1 cellular context compared by ENCODE assay signal in the genomic region with DNA sequence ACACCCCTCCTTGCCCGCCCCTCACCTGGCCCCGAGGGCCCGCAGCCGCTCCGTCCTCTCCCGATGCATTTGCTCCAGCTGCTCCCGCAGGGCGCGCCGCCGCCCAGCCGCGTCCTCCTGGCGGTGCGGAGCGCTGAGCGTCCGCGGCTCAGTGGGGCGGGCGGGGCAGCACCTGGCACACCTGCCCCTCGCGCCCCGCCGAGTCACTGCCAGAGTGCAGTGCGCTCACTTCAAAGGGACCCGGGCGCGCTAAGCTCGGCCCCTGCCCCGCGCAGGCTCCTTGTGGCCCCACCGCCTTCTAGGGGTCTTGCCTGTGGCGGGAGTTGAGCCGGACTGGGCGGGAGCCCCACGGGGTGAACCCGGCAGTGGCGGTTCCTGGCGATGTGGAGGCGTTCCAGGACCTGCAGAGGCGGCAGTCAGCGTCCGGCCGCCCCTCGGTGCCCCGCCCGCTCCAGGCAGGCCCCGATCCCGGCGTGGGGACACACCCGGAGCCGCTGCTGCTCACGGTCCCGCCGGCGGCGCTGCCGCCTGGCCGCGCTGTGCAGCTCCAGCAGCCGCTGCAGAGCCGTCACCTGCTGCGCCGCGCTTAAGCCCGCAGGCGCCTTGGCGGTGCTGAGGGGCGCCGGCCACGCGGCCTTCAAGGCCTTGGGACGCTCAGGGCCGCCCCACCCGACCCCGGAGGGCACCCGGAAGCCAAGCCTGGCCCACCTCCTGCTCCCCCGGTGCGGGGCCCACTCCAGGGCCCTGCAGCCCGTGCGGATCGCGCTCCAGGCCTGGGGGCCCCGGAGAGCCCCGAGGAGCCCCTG.
TF ChIP-seq lines count a peak whose summit lies in the region.

No MANE protein-coding gene starts in this region.

TF ChIP-seq in HepG2, 621 proteins besides CTCF, POLR2A, EP300 and RAD21 (continued from another document and continues in another):
- TF ChIP-seq, protein P1, sequence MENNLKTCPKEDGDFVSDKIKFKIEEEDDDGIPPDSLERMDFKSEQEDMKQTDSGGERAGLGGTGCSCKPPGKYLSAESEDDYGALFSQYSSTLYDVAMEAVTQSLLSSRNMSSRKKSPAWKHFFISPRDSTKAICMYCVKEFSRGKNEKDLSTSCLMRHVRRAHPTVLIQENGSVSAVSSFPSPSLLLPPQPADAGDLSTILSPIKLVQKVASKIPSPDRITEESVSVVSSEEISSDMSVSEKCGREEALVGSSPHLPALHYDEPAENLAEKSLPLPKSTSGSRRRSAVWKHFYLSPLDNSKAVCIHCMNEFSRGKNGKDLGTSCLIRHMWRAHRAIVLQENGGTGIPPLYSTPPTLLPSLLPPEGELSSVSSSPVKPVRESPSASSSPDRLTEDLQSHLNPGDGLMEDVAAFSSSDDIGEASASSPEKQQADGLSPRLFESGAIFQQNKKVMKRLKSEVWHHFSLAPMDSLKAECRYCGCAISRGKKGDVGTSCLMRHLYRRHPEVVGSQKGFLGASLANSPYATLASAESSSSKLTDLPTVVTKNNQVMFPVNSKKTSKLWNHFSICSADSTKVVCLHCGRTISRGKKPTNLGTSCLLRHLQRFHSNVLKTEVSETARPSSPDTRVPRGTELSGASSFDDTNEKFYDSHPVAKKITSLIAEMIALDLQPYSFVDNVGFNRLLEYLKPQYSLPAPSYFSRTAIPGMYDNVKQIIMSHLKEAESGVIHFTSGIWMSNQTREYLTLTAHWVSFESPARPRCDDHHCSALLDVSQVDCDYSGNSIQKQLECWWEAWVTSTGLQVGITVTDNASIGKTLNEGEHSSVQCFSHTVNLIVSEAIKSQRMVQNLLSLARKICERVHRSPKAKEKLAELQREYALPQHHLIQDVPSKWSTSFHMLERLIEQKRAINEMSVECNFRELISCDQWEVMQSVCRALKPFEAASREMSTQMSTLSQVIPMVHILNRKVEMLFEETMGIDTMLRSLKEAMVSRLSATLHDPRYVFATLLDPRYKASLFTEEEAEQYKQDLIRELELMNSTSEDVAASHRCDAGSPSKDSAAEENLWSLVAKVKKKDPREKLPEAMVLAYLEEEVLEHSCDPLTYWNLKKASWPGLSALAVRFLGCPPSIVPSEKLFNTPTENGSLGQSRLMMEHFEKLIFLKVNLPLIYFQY (CRISPR knock-in tag; IDR thresholded peaks at IDR 0.05; ENCODE audit: borderline replicate concordance): no peak
- TF ChIP-seq HDAC1 (CRISPR knock-in tag; IDR thresholded peaks at IDR 0.05) (peak; percentile 4; the same call in 1 of the 2 replicates), ZNF605 (CRISPR knock-in tag; IDR thresholded peaks at IDR 0.05) (no peak), ZBTB21 (CRISPR knock-in tag; IDR thresholded peaks at IDR 0.05) (no peak), KLF11 (CRISPR knock-in tag; IDR thresholded peaks at IDR 0.05) (no peak), NAIF1 (CRISPR knock-in tag; IDR thresholded peaks at IDR 0.05; ENCODE audit: borderline replicate concordance) (no peak), RORA (CRISPR knock-in tag; IDR thresholded peaks at IDR 0.05) (no peak), TBL1XR1 (IDR thresholded peaks at IDR 0.05; ENCODE audit: borderline replicate concordance, low read length, partially characterized antibody) (no peak), ZFP1 (CRISPR knock-in tag; IDR thresholded peaks at IDR 0.05) (no peak), ZNF382 (CRISPR knock-in tag; IDR thresholded peaks at IDR 0.05; ENCODE audit: borderline replicate concordance) (no peak), AGO2 (optimal IDR thresholded peaks at IDR 0.05; ENCODE audit: low read depth, low read length) (peak; percentile 65), RBM39 (IDR thresholded peaks at IDR 0.05; ENCODE audit: low read depth, low read length, poor library complexity, severe bottlenecking) (no peak), TMF1 (CRISPR knock-in tag; IDR thresholded peaks at IDR 0.05; ENCODE audit: low read depth) (no peak), ZNF660 (CRISPR knock-in tag; IDR thresholded peaks at IDR 0.05; ENCODE audit: borderline replicate concordance, low read depth) (no peak), HOXD1 (CRISPR knock-in tag; IDR thresholded peaks at IDR 0.05) (no peak), HMG20A (CRISPR knock-in tag; IDR thresholded peaks at IDR 0.05; ENCODE audit: borderline replicate concordance) (no peak), U2AF1 (optimal IDR thresholded peaks at IDR 0.05; ENCODE audit: low read depth, low read length) (no peak), PRMT3 (CRISPR knock-in tag; IDR thresholded peaks at IDR 0.05; ENCODE audit: borderline replicate concordance, low read depth) (no peak), ZMYM4 (CRISPR knock-in tag; IDR thresholded peaks at IDR 0.05) (peak; percentile 21; the same call in 1 of the 2 replicates), ELF3 (CRISPR knock-in tag; IDR thresholded peaks at IDR 0.05) (no peak), ZMAT3 (CRISPR knock-in tag; conservative IDR thresholded peaks at IDR 0.05) (no peak), ZNF431 (CRISPR knock-in tag; IDR thresholded peaks at IDR 0.05; ENCODE audit: borderline replicate concordance, low read depth) (no peak), GTF3A (CRISPR knock-in tag; conservative IDR thresholded peaks at IDR 0.05) (no peak), STAG1 (CRISPR knock-in tag; IDR thresholded peaks at IDR 0.05) (no peak), ATRX (CRISPR knock-in tag; IDR thresholded peaks at IDR 0.05; ENCODE audit: borderline replicate concordance) (no peak), ZNF44 (CRISPR knock-in tag; IDR thresholded peaks at IDR 0.05) (no peak), EZH2 (conservative IDR thresholded peaks at IDR 0.05; ENCODE audit: low read depth, low read length) (no peak), ZNF317 (CRISPR knock-in tag; IDR thresholded peaks at IDR 0.05) (no peak), TP53 (CRISPR knock-in tag; conservative IDR thresholded peaks at IDR 0.05) (no peak), ZNF34 (CRISPR knock-in tag; IDR thresholded peaks at IDR 0.05; ENCODE audit: borderline replicate concordance) (no peak; the same call in 1 of the 2 replicates), ZNF180 (CRISPR knock-in tag; IDR thresholded peaks at IDR 0.05; ENCODE audit: borderline replicate concordance, low read depth) (no peak)
- TF ChIP-seq, protein P2, sequence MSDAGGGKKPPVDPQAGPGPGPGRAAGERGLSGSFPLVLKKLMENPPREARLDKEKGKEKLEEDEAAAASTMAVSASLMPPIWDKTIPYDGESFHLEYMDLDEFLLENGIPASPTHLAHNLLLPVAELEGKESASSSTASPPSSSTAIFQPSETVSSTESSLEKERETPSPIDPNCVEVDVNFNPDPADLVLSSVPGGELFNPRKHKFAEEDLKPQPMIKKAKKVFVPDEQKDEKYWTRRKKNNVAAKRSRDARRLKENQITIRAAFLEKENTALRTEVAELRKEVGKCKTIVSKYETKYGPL (CRISPR knock-in tag; IDR thresholded peaks at IDR 0.05): no peak
- TF ChIP-seq, protein P3, sequence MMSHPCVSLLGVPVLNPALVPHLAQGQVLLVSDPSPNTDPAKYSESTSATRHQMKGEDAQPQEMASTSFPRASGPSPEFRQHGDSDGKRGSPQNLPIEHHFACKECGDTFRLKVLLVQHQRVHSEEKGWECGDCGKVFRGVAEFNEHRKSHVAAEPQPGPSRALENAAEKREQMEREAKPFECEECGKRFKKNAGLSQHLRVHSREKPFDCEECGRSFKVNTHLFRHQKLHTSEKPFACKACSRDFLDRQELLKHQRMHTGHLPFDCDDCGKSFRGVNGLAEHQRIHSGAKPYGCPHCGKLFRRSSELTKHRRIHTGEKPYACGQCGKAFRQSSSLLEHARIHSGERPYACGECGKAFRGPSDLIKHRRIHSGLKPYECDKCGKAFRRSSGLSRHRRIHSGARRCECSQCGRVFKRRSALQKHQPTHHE (CRISPR knock-in tag; IDR thresholded peaks at IDR 0.05; ENCODE audit: borderline replicate concordance): no peak
- TF ChIP-seq, protein P4, sequence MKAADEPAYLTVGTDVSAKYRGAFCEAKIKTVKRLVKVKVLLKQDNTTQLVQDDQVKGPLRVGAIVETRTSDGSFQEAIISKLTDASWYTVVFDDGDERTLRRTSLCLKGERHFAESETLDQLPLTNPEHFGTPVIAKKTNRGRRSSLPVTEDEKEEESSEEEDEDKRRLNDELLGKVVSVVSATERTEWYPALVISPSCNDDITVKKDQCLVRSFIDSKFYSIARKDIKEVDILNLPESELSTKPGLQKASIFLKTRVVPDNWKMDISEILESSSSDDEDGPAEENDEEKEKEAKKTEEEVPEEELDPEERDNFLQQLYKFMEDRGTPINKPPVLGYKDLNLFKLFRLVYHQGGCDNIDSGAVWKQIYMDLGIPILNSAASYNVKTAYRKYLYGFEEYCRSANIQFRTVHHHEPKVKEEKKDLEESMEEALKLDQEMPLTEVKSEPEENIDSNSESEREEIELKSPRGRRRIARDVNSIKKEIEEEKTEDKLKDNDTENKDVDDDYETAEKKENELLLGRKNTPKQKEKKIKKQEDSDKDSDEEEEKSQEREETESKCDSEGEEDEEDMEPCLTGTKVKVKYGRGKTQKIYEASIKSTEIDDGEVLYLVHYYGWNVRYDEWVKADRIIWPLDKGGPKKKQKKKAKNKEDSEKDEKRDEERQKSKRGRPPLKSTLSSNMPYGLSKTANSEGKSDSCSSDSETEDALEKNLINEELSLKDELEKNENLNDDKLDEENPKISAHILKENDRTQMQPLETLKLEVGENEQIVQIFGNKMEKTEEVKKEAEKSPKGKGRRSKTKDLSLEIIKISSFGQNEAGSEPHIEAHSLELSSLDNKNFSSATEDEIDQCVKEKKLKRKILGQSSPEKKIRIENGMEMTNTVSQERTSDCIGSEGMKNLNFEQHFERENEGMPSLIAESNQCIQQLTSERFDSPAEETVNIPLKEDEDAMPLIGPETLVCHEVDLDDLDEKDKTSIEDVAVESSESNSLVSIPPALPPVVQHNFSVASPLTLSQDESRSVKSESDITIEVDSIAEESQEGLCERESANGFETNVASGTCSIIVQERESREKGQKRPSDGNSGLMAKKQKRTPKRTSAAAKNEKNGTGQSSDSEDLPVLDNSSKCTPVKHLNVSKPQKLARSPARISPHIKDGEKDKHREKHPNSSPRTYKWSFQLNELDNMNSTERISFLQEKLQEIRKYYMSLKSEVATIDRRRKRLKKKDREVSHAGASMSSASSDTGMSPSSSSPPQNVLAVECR (CRISPR knock-in tag; IDR thresholded peaks at IDR 0.05; ENCODE audit: borderline replicate concordance): peak; percentile 77; the same call in 1 of the 2 replicates
- TF ChIP-seq, protein P5, sequence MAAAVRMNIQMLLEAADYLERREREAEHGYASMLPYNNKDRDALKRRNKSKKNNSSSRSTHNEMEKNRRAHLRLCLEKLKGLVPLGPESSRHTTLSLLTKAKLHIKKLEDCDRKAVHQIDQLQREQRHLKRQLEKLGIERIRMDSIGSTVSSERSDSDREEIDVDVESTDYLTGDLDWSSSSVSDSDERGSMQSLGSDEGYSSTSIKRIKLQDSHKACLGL (CRISPR knock-in tag; IDR thresholded peaks at IDR 0.05): peak; percentile 69
- TF ChIP-seq, protein P6, sequence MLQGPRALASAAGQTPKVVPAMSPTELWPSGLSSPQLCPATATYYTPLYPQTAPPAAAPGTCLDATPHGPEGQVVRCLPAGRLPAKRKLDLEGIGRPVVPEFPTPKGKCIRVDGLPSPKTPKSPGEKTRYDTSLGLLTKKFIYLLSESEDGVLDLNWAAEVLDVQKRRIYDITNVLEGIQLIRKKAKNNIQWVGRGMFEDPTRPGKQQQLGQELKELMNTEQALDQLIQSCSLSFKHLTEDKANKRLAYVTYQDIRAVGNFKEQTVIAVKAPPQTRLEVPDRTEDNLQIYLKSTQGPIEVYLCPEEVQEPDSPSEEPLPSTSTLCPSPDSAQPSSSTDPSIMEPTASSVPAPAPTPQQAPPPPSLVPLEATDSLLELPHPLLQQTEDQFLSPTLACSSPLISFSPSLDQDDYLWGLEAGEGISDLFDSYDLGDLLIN (CRISPR knock-in tag; IDR thresholded peaks at IDR 0.05; ENCODE audit: borderline replicate concordance): no peak
- TF ChIP-seq, protein P7, sequence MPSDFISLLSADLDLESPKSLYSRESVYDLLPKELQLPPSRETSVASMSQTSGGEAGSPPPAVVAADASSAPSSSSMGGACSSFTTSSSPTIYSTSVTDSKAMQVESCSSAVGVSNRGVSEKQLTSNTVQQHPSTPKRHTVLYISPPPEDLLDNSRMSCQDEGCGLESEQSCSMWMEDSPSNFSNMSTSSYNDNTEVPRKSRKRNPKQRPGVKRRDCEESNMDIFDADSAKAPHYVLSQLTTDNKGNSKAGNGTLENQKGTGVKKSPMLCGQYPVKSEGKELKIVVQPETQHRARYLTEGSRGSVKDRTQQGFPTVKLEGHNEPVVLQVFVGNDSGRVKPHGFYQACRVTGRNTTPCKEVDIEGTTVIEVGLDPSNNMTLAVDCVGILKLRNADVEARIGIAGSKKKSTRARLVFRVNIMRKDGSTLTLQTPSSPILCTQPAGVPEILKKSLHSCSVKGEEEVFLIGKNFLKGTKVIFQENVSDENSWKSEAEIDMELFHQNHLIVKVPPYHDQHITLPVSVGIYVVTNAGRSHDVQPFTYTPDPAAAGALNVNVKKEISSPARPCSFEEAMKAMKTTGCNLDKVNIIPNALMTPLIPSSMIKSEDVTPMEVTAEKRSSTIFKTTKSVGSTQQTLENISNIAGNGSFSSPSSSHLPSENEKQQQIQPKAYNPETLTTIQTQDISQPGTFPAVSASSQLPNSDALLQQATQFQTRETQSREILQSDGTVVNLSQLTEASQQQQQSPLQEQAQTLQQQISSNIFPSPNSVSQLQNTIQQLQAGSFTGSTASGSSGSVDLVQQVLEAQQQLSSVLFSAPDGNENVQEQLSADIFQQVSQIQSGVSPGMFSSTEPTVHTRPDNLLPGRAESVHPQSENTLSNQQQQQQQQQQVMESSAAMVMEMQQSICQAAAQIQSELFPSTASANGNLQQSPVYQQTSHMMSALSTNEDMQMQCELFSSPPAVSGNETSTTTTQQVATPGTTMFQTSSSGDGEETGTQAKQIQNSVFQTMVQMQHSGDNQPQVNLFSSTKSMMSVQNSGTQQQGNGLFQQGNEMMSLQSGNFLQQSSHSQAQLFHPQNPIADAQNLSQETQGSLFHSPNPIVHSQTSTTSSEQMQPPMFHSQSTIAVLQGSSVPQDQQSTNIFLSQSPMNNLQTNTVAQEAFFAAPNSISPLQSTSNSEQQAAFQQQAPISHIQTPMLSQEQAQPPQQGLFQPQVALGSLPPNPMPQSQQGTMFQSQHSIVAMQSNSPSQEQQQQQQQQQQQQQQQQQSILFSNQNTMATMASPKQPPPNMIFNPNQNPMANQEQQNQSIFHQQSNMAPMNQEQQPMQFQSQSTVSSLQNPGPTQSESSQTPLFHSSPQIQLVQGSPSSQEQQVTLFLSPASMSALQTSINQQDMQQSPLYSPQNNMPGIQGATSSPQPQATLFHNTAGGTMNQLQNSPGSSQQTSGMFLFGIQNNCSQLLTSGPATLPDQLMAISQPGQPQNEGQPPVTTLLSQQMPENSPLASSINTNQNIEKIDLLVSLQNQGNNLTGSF (CRISPR knock-in tag; IDR thresholded peaks at IDR 0.05): no peak; the same call in 1 of the 2 replicates
- TF ChIP-seq, protein P8, sequence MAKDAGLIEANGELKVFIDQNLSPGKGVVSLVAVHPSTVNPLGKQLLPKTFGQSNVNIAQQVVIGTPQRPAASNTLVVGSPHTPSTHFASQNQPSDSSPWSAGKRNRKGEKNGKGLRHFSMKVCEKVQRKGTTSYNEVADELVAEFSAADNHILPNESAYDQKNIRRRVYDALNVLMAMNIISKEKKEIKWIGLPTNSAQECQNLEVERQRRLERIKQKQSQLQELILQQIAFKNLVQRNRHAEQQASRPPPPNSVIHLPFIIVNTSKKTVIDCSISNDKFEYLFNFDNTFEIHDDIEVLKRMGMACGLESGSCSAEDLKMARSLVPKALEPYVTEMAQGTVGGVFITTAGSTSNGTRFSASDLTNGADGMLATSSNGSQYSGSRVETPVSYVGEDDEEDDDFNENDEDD (CRISPR knock-in tag; IDR thresholded peaks at IDR 0.05; ENCODE audit: borderline replicate concordance): peak; percentile 32; the same call in 1 of the 2 replicates
